Comparison of ENCODE assay signal across 22 cellular contexts in genomic region chr2:236196366-236196765, GRCh38. TPM values are rescaled to one million over a fixed set of nuclear protein-coding genes. Genes with fewer than 3 reads are reported as not detected.
"Had no signal": no experiment of that assay in that cellular context is flagged by ENCODE, and none has a peak within 500 bp of the region (broad histone marks: within the 10 kb centered on the region; RNA-seq: fewer than 3 reads in every experiment).

No MANE protein-coding gene starts in this region.

- H3K36me3 Mint-ChIP-seq: immature natural killer cell; naive thymus-derived CD8-positive, alpha-beta T cell; stimulated activated effector memory CD8-positive, alpha-beta T cell treated with anti-CD3 and anti-CD28 coated beads, Interleukin-12 subunit alpha, Interleukin-12 subunit beta, amount 100 ng/mL, for 72 hours; type B pancreatic cell had no signal

- H3K4me3 ChIP-seq: esophagus squamous epithelium, left ventricle myocardium inferior, lower lobe of right lung, ovary, suprapubic skin, thyroid gland had no signal

- H3K4me1 ChIP-seq: esophagus squamous epithelium, left ventricle myocardium inferior, lower lobe of right lung, suprapubic skin, thyroid gland had no signal

- DNase-seq: effector memory CD8-positive, alpha-beta T cell; esophagus squamous epithelium; foreskin fibroblast; immature natural killer cell; kidney; left cardiac atrium; left ventricle myocardium inferior; lower lobe of right lung; mesenchymal stem cell; naive thymus-derived CD8-positive, alpha-beta T cell; ovary; right cardiac atrium; stimulated activated CD4-positive, alpha-beta T cell treated with anti-CD3 and anti-CD28 coated beads, Interleukin-4, amount 100 ng/mL, for 1 hour; stimulated activated CD8-positive, alpha-beta memory T cell treated with anti-CD3 and anti-CD28 coated beads, Interleukin-4, amount 100 ng/mL, for 48 hours; stimulated activated naive CD8-positive, alpha-beta T cell treated with anti-CD3 and anti-CD28 coated beads, Interleukin-15, Interleukin-2, amounts not matched to agents 100 U/mL and 50 U/mL, for 24 hours; thyroid gland had no signal

- H3K4me3 Mint-ChIP-seq: dendritic cell treated with granulocyte-macrophage colony-stimulating factor and Interleukin-4, amounts not matched to agents 40 ng/mL and 50 ng/mL, for 4 days; effector memory CD8-positive, alpha-beta T cell; immature natural killer cell; naive thymus-derived CD8-positive, alpha-beta T cell; stimulated activated effector memory CD8-positive, alpha-beta T cell treated with anti-CD3 and anti-CD28 coated beads, Interleukin-12 subunit alpha, Interleukin-12 subunit beta, amount 100 ng/mL, for 72 hours; type B pancreatic cell had no signal

- H3K4me1 Mint-ChIP-seq: immature natural killer cell; naive thymus-derived CD8-positive, alpha-beta T cell; stimulated activated effector memory CD8-positive, alpha-beta T cell treated with anti-CD3 and anti-CD28 coated beads, Interleukin-12 subunit alpha, Interleukin-12 subunit beta, amount 100 ng/mL, for 72 hours had no signal

- H3K9me3 Mint-ChIP-seq: dendritic cell treated with granulocyte-macrophage colony-stimulating factor and Interleukin-4, amounts not matched to agents 40 ng/mL and 50 ng/mL, for 4 days; effector memory CD8-positive, alpha-beta T cell; immature natural killer cell; stimulated activated effector memory CD8-positive, alpha-beta T cell treated with anti-CD3 and anti-CD28 coated beads, Interleukin-12 subunit alpha, Interleukin-12 subunit beta, amount 100 ng/mL, for 72 hours; type B pancreatic cell had no signal

- H3K36me3 ChIP-seq: esophagus squamous epithelium, left ventricle myocardium inferior, lower lobe of right lung, ovary, suprapubic skin, thyroid gland had no signal

- H3K27ac ChIP-seq: esophagus squamous epithelium, left ventricle myocardium inferior, lower lobe of right lung, ovary, suprapubic skin, thyroid gland had no signal

- H3K9me3 ChIP-seq: esophagus squamous epithelium, left ventricle myocardium inferior, lower lobe of right lung, ovary, suprapubic skin, thyroid gland had no signal

- ATAC-seq: effector memory CD8-positive, alpha-beta T cell; left cardiac atrium; lower lobe of right lung; naive thymus-derived CD8-positive, alpha-beta T cell; right cardiac atrium; stimulated activated effector memory CD8-positive, alpha-beta T cell treated with anti-CD3 and anti-CD28 coated beads, Interleukin-12 subunit alpha, Interleukin-12 subunit beta, amount 100 ng/mL, for 72 hours; stimulated activated naive CD8-positive, alpha-beta T cell treated with anti-CD3 and anti-CD28 coated beads, Interleukin-15, Interleukin-2, amounts not matched to agents 100 U/mL and 50 U/mL, for 24 hours had no signal

- H3K27me3 ChIP-seq: ovary, thyroid gland had no signal

- H3K27ac Mint-ChIP-seq: dendritic cell treated with granulocyte-macrophage colony-stimulating factor and Interleukin-4, amounts not matched to agents 40 ng/mL and 50 ng/mL, for 4 days; effector memory CD8-positive, alpha-beta T cell; immature natural killer cell; naive thymus-derived CD8-positive, alpha-beta T cell; progenitor cell of endocrine pancreas; stimulated activated effector memory CD8-positive, alpha-beta T cell treated with anti-CD3 and anti-CD28 coated beads, Interleukin-12 subunit alpha, Interleukin-12 subunit beta, amount 100 ng/mL, for 72 hours; type B pancreatic cell had no signal

RNA-seq across cellular contexts. Expression of gene GBX2, which starts 28.2 kb away (rescaled TPM):
- total RNA-seq: esophagus squamous epithelium; kidney; left cardiac atrium; left ventricle myocardium inferior; lower lobe of right lung; mononuclear cell; naive thymus-derived CD8-positive, alpha-beta T cell; ovary; progenitor cell of endocrine pancreas; right cardiac atrium; thyroid gland had no signal
- polyA plus RNA-seq: immature natural killer cell; naive thymus-derived CD8-positive, alpha-beta T cell; ovary; right cardiac atrium had no signal
